Comparison of ENCODE assay signal across 10 cellular contexts in genomic region chr11:102115557-102115956, GRCh38. TPM values are rescaled to one million over a fixed set of nuclear protein-coding genes. Genes with fewer than 3 reads are reported as not detected.
DNase-seq lines count a peak whose midpoint lies in the region; ATAC-seq and TF ChIP-seq lines count a peak whose summit lies in the region.
"Had no signal": no experiment of that assay in that cellular context is flagged by ENCODE, and none has a peak within 500 bp of the region (broad histone marks: within the 10 kb centered on the region; RNA-seq: fewer than 3 reads in every experiment).

No MANE protein-coding gene starts in this region.

- H3K27ac ChIP-seq in coronary artery: peak overlapping the region; percentile 7 to 43
- no peak overlapping the region for H3K27ac ChIP-seq in right lobe of liver
- peak overlapping the region; percentile 57 to 78 (median 71) for H3K27ac ChIP-seq in transverse colon

- TF ChIP-seq CTCF in coronary artery (IDR thresholded peaks at IDR 0.05) (no peak), right lobe of liver (IDR thresholded peaks at IDR 0.05) (no peak), transverse colon (IDR thresholded peaks at IDR 0.05) (no peak), omental fat pad (IDR thresholded peaks at IDR 0.05) (no peak)

- TF ChIP-seq EP300 in transverse colon (IDR thresholded peaks at IDR 0.05; ENCODE audit: low read depth): no peak

- intact Hi-C loops in right lobe of liver (cut with DNase I): no loop called here
- intact Hi-C loops in transverse colon (cut with DNase I; ENCODE audit: low total_unique reads): loop anchor here (10.0 kb wide), 1 partner anchor 159 kb away; no protein-coding TSS in a partner anchor

- DNase-seq in HuH-7 (ENCODE audit: low spot score) (peak; percentile 65), coronary artery (ENCODE audit: low spot score) (no peak), right lobe of liver (no peak), transverse colon (peak; percentile 9), NCI-H345 treated with DMSO at 0.1 percent for 48 hours (lab: John Stamatoyannopoulos, UW; ENCODE audit: unreplicated experiment) (no peak), omental fat pad (ENCODE audit: low spot score) (no peak)
- DNase-seq: activated gamma-delta T cell treated with Interleukin-2 at 50 U/mL for 16 hours, NCI-H226, T1000 had no signal

- peak overlapping the region; percentile 28 for H3K4me3 ChIP-seq in coronary artery
- H3K4me3 ChIP-seq in right lobe of liver: no peak overlapping the region
- H3K4me3 ChIP-seq in transverse colon: no peak overlapping the region

- H3K4me1 ChIP-seq in right lobe of liver (peaks cover 0 to 66% (median 20%) of the 10 kb centered on the region in 4 donors), transverse colon (peaks cover 23 to 81% (median 47%) of the 10 kb centered on the region in 4 donors)

- no peaks in the 10 kb centered on the region for H3K9me3 ChIP-seq in right lobe of liver
- no peaks in the 10 kb centered on the region for H3K9me3 ChIP-seq in transverse colon

- H3K36me3 ChIP-seq in right lobe of liver: no peaks in the 10 kb centered on the region
- H3K36me3 ChIP-seq in transverse colon: no peaks in the 10 kb centered on the region

- TF ChIP-seq POLR2A in right lobe of liver (IDR thresholded peaks at IDR 0.05) (no peak), transverse colon (IDR thresholded peaks at IDR 0.05) (no peak)

- peak; percentile 23 to 63 (median 47) for ATAC-seq in right lobe of liver
- ATAC-seq in HG02588 (IDR thresholded peaks at IDR 0.05; ENCODE audit: unreplicated experiment): no peak
- ATAC-seq in omental fat pad (ENCODE audit: low FRiP score): no peak

- in situ Hi-C loops in transverse colon (cut with MboI; ENCODE audit: low pct_ligation_motif_present in 1 of 4, low pct_unique_long_range_greater_than_20kb in 1 of 4, low sequenced_read_pairs in 3 of 4): loop anchor here in 1 of 4 donors (25.0 kb wide), 1 partner anchor 147 kb away; no protein-coding TSS in a partner anchor

- H3K27me3 ChIP-seq in right lobe of liver (no peaks in the 10 kb centered on the region), transverse colon (no peaks in the 10 kb centered on the region)

RNA-seq across cellular contexts. Expression of gene YAP1, which starts 5.3 kb away (rescaled TPM):
- total RNA-seq in right lobe of liver (10 to 100 TPM; 17.9 to 60.5 (median 36.3) TPM), transverse colon (100 to 1,000 TPM in 3 of 4 donors, 10 to 100 TPM in 1; 90.5 to 163 (median 105) TPM), omental fat pad (100 to 1,000 TPM; 102 to 152 (median 130) TPM)

Comparison
In these comparisons a context has a peak if more than half of its experiments do, and no peak if none do; other contexts are left out.
1. DNase-seq: peak in HuH-7 (single experiment) and transverse colon (single experiment); none in coronary artery (single experiment), right lobe of liver (0 of 3), NCI-H345 treated with DMSO at 0.1 percent for 48 hours (single experiment) and omental fat pad (single experiment).
2. H3K27ac ChIP-seq: peak in coronary artery (2 of 2) and transverse colon (4 of 4); none in right lobe of liver (0 of 3).
3. ATAC-seq: peak in right lobe of liver (4 of 4); none in HG02588 (single experiment) and omental fat pad (single experiment).